In genomic region chr5:77428526-77428925, GRCh38 we compare ENCODE assay signal across 22 cellular contexts.
"Had no signal": no experiment of that assay in that cellular context is flagged by ENCODE, and none has a peak within 500 bp of the region (broad histone marks: within the 10 kb centered on the region; RNA-seq: fewer than 3 reads in every experiment).

No MANE protein-coding gene starts in this region.

- DNase-seq: activated CD4-positive, alpha-beta T cell treated with anti-CD3 and anti-CD28 coated beads, Interleukin-2, amount 50 U/mL, for 48 hours; activated naive CD4-positive, alpha-beta T cell treated with anti-CD3 and anti-CD28 coated beads for 36 hours; activated T-cell treated with anti-CD3 and anti-CD28 coated beads, Interleukin-2, amount 50 U/mL, for 48 hours; effector CD8-positive, alpha-beta T cell; heart left ventricle; left ventricle myocardium superior; mammary epithelial cell; midbrain; pancreas; psoas muscle; right cardiac atrium; stimulated activated CD4-positive, alpha-beta T cell treated with anti-CD3 and anti-CD28 coated beads, Interleukin-2, amount 100 ng/mL, for 24 hours; stimulated activated naive B cell treated with anti-CD40 and anti-IgM and Interleukin-4, amounts not matched to agents 10 μg/mL and 1 μg/mL and 100 μg/mL, for 72 hours; T-helper 1 cell; testis; upper lobe of right lung had no signal

- H3K27ac ChIP-seq: pancreas, psoas muscle, upper lobe of right lung had no signal

- H3K27me3 Mint-ChIP-seq: brain; dendritic cell treated with granulocyte-macrophage colony-stimulating factor and Interleukin-4, amounts not matched to agents 40 ng/mL and 50 ng/mL, for 4 days; natural killer cell treated with Interleukin-12 subunit alpha and Interleukin-12 subunit beta and Interleukin-15 and Interleukin-18, amount 100 ng/mL, for 72 hours; stimulated activated naive B cell treated with anti-CD40 and anti-IgM and Interleukin-4, amounts not matched to agents 10 μg/mL and 1 μg/mL and 100 μg/mL, for 72 hours had no signal

- H3K9me3 ChIP-seq: gastroesophageal sphincter, heart left ventricle, pancreas, psoas muscle, testis, upper lobe of right lung had no signal

- H3K4me3 ChIP-seq: gastroesophageal sphincter, heart left ventricle, pancreas, psoas muscle, skin epidermis, testis, upper lobe of right lung had no signal

- H3K4me1 Mint-ChIP-seq: brain, WTC11 had no signal

- H3K9me3 Mint-ChIP-seq: activated naive CD4-positive, alpha-beta T cell treated with anti-CD3 and anti-CD28 coated beads for 36 hours; brain; dendritic cell treated with granulocyte-macrophage colony-stimulating factor and Interleukin-4, amounts not matched to agents 40 ng/mL and 50 ng/mL, for 4 days; natural killer cell treated with Interleukin-12 subunit alpha and Interleukin-12 subunit beta and Interleukin-15 and Interleukin-18, amount 100 ng/mL, for 72 hours; stimulated activated naive B cell treated with anti-CD40 and anti-IgM and Interleukin-4, amounts not matched to agents 10 μg/mL and 1 μg/mL and 100 μg/mL, for 72 hours; WTC11 had no signal

- H3K27ac Mint-ChIP-seq: activated naive CD4-positive, alpha-beta T cell treated with anti-CD3 and anti-CD28 coated beads for 36 hours; brain; dendritic cell treated with granulocyte-macrophage colony-stimulating factor and Interleukin-4, amounts not matched to agents 40 ng/mL and 50 ng/mL, for 4 days; natural killer cell treated with Interleukin-12 subunit alpha and Interleukin-12 subunit beta and Interleukin-15 and Interleukin-18, amount 100 ng/mL, for 72 hours; stimulated activated naive B cell treated with anti-CD40 and anti-IgM and Interleukin-4, amounts not matched to agents 10 μg/mL and 1 μg/mL and 100 μg/mL, for 72 hours; WTC11 had no signal

- H3K4me1 ChIP-seq: pancreas, psoas muscle, testis, upper lobe of right lung had no signal

- H3K4me3 Mint-ChIP-seq: activated naive CD4-positive, alpha-beta T cell treated with anti-CD3 and anti-CD28 coated beads for 36 hours; brain; dendritic cell treated with granulocyte-macrophage colony-stimulating factor and Interleukin-4, amounts not matched to agents 40 ng/mL and 50 ng/mL, for 4 days; natural killer cell treated with Interleukin-12 subunit alpha and Interleukin-12 subunit beta and Interleukin-15 and Interleukin-18, amount 100 ng/mL, for 72 hours; stimulated activated naive B cell treated with anti-CD40 and anti-IgM and Interleukin-4, amounts not matched to agents 10 μg/mL and 1 μg/mL and 100 μg/mL, for 72 hours; WTC11 had no signal

- H3K27me3 ChIP-seq: gastroesophageal sphincter, heart left ventricle, pancreas, testis, upper lobe of right lung had no signal
